Comparison of ENCODE assay signal across 8 cellular contexts in the genomic region with DNA sequence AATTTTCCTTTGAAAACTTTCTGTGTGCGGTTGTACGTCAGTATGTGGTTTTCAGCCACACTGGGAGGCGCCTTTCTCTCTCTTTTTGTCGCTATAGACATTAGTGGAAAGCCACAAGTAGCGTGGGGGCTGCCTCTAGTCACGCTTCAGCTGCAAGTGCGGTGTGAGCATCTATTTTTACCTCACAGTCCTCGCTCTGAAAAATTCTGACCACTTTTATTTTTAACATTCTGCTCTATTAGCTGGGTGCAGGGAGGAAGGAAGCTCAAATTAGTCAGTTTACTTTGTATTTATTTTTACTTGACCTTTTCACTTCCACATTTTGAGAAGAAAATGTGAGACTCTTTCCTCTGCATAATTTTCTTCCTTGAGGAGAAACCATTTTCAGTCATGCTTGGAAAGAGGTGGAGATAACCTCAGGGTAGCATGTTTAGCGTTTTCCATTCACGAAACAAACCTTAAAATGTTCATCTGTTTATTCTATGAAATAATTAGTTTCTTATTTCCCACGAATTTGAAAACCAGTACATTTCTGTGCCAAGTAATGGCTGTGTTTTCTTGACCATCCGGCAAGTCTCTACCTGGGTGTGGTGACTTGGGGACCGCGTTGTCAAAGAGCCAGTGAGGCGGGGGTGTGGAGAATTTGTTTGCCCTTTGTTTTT. TPM values are rescaled to one million over a fixed set of nuclear protein-coding genes. Genes with fewer than 3 reads are reported as not detected.
A peak's percentile ranks its signal among the peaks of the same experiment; 100 is the strongest.
DNase-seq lines count a peak whose midpoint lies in the region; ATAC-seq lines count a peak whose summit lies in the region.

No MANE protein-coding gene starts in this region.

- no peaks in the 10 kb centered on the region for H3K27me3 Mint-ChIP-seq in activated CD4-positive, alpha-beta T cell treated with anti-CD3 and anti-CD28 coated beads for 36 hours

- H3K36me3 ChIP-seq in SJSA1 (peaks cover 6% of the 10 kb centered on the region; the same call in 1 of the 2 replicates), SJCRH30 (no peaks in the 10 kb centered on the region)

- H3K27ac ChIP-seq in SJSA1 = 0 out of 2 replicates have a peak overlapping the region, but pooled peaks have one; percentile 30
- H3K27ac ChIP-seq in SJCRH30 = no peak overlapping the region

- DNase-seq in activated CD4-positive, alpha-beta T cell treated with anti-CD3 and anti-CD28 coated beads for 36 hours = peak; percentile 70
- no peak for DNase-seq in activated CD4-positive, alpha-beta T cell treated with anti-CD3 and anti-CD28 coated beads, Interleukin-2, amount 50 U/mL, for 4 hours
- DNase-seq in SJSA1 (ENCODE audit: low read depth in 1 of 2, low spot score in 2 of 2) = peak in 1 of 2 experiments; percentile 58
- DNase-seq in stimulated activated CD8-positive, alpha-beta memory T cell treated with anti-CD3 and anti-CD28 coated beads, Interleukin-7, amount 100 ng/mL, for 48 hours (ENCODE audit: extremely low read depth in 1 of 2, low read depth in 1 of 2) = peak; percentile 25 to 42
- DNase-seq in SJCRH30 = no peak
- no peak for DNase-seq in NCI-H2227 (lab: John Stamatoyannopoulos, UW; ENCODE audit: unreplicated experiment)

- H3K4me3 Mint-ChIP-seq in activated CD4-positive, alpha-beta T cell treated with anti-CD3 and anti-CD28 coated beads for 36 hours = peak overlapping the region; percentile 62

- H3K4me1 ChIP-seq in SJSA1 (replicated peaks) (peaks cover 38% of the 10 kb centered on the region), SJCRH30 (peaks cover 9% of the 10 kb centered on the region)

- peak overlapping the region; percentile 74 for H3K27ac Mint-ChIP-seq in activated CD4-positive, alpha-beta T cell treated with anti-CD3 and anti-CD28 coated beads for 36 hours

- peak; percentile 59 for ATAC-seq in activated CD4-positive, alpha-beta T cell treated with anti-CD3 and anti-CD28 coated beads for 36 hours
- peak; percentile 72 for ATAC-seq in HG03060 (IDR thresholded peaks at IDR 0.05; ENCODE audit: low read depth, unreplicated experiment)
- ATAC-seq in esophagus mucosa = peak; percentile 46

- no peaks in the 10 kb centered on the region for H3K27me3 ChIP-seq in SJSA1 (replicated peaks)
- H3K27me3 ChIP-seq in SJCRH30 = no peaks in the 10 kb centered on the region

- no peaks in the 10 kb centered on the region for H3K9me3 Mint-ChIP-seq in activated CD4-positive, alpha-beta T cell treated with anti-CD3 and anti-CD28 coated beads for 36 hours (ENCODE audit: low read depth)

- H3K4me1 Mint-ChIP-seq in activated CD4-positive, alpha-beta T cell treated with anti-CD3 and anti-CD28 coated beads for 36 hours = peaks cover 76% of the 10 kb centered on the region

- intact Hi-C loops in activated CD4-positive, alpha-beta T cell treated with anti-CD3 and anti-CD28 coated beads for 36 hours (cut with DNase I, micrococcal nuclease) = loop anchor here (1.0 to 2.0 kb wide), 2 partner anchors 31 kb away; no protein-coding TSS in a partner anchor

- H3K4me3 ChIP-seq in SJSA1 (no peak overlapping the region), SJCRH30 (no peak overlapping the region)

- CTCF ChIA-PET in activated CD4-positive, alpha-beta T cell treated with anti-CD3 and anti-CD28 coated beads for 36 hours (lab: Charles Lee) = interaction anchor here (0.8 to 1.9 kb wide), 4 partner anchors 9 to 55 kb away, joined by 3 to 5 read pairs (median 3); no protein-coding TSS in a partner anchor

- POLR2A ChIA-PET in activated CD4-positive, alpha-beta T cell treated with anti-CD3 and anti-CD28 coated beads for 36 hours (lab: Charles Lee) = no interaction called here

- peaks cover 12% of the 10 kb centered on the region for H3K36me3 Mint-ChIP-seq in activated CD4-positive, alpha-beta T cell treated with anti-CD3 and anti-CD28 coated beads for 36 hours (ENCODE audit: low read depth)

- no peaks in the 10 kb centered on the region for H3K9me3 ChIP-seq in SJSA1 (replicated peaks)
- H3K9me3 ChIP-seq in SJCRH30 (replicated peaks) = no peaks in the 10 kb centered on the region

RNA-seq across cellular contexts. Expression of a gene that starts 35.6 kb away (rescaled TPM):
- 10 to 100 TPM; 32.8 to 37.7 TPM for total RNA-seq in activated CD4-positive, alpha-beta T cell treated with anti-CD3 and anti-CD28 coated beads for 36 hours
- 6.7 and 7.9 TPM in 2 replicates for total RNA-seq in SJSA1 (2014; rRNA removed; shearing (Covaris generic))
- total RNA-seq in esophagus mucosa = 5.9 TPM
- 7.8 and 8.4 TPM in 2 replicates for total RNA-seq in SJCRH30 (2014; rRNA removed; shearing (Covaris generic))

Comparison
In these comparisons a context has a peak if more than half of its experiments do, and no peak if none do; other contexts are left out.
1. DNase-seq: peak in activated CD4-positive, alpha-beta T cell treated with anti-CD3 and anti-CD28 coated beads for 36 hours (single experiment) and stimulated activated CD8-positive, alpha-beta memory T cell treated with anti-CD3 and anti-CD28 coated beads, Interleukin-7, amount 100 ng/mL, for 48 hours (2 of 2); none in activated CD4-positive, alpha-beta T cell treated with anti-CD3 and anti-CD28 coated beads, Interleukin-2, amount 50 U/mL, for 4 hours (0 of 2), SJCRH30 (0 of 2) and NCI-H2227 (single experiment).
2. Peak in every context shown above with its lines, with median percentiles within 50 percentile points of each other: ATAC-seq.